In the genomic region with DNA sequence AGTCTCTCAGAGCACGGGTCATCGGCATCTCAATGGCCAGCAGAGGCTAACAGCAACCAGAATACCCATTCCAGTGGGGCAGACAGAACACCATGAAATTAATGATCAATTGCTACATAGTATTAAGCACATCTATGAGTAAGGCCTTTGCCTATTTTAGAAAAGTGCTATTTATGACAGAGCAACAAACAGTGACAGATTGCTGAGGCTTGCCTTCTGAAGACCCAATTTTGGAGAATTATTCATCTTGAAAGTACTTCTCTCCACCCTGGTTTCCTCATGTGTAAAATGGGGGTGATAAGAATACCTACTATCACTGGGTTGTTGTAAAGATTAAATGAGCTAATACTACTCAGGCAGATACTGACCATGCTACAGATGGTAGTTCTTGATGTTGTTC, we compare ENCODE assay signal across 17 cellular contexts.
DNase-seq lines count a peak whose midpoint lies in the region; ATAC-seq lines count a peak whose summit lies in the region.
"Had no signal": no experiment of that assay in that cellular context is flagged by ENCODE, and none has a peak within 500 bp of the region (broad histone marks: within the 10 kb centered on the region; RNA-seq: fewer than 3 reads in every experiment).

No MANE protein-coding gene starts in this region.

- no peak overlapping the region for H3K4me3 ChIP-seq in BLaER1 treated with 17β-estradiol and CSF1 and Interleukin-3, amounts not matched to agents 10 nM and 100 nM
- H3K4me3 ChIP-seq in aorta (ENCODE audit: low read length in 2 of 2) = no peak overlapping the region
- H3K4me3 ChIP-seq: GM23338, uterus had no signal

- H3K27ac ChIP-seq in BLaER1 treated with 17β-estradiol and CSF1 and Interleukin-3, amounts not matched to agents 10 nM and 100 nM = no peak overlapping the region
- H3K27ac ChIP-seq in aorta (ENCODE audit: low read depth in 1 of 2, low read length in 2 of 2) = no peak overlapping the region
- H3K27ac ChIP-seq: uterus had no signal

- H4K20me1 ChIP-seq in BLaER1 treated with 17β-estradiol and CSF1 and Interleukin-3, amounts not matched to agents 10 nM and 100 nM = no peaks in the 10 kb centered on the region

- peaks cover 14 to 75% (median 45%) of the 10 kb centered on the region in 10 experiments; a peak in 19 of 20 replicates for H3K4me1 ChIP-seq in BLaER1 treated with 17β-estradiol and CSF1 and Interleukin-3, amounts not matched to agents 10 nM and 100 nM
- H3K4me1 ChIP-seq in aorta (ENCODE audit: control insufficient read depth in 1 of 2, insufficient read depth in 2 of 2, low read length in 2 of 2) = no peaks in the 10 kb centered on the region
- H3K4me1 ChIP-seq: uterus had no signal

- H3K9me3 ChIP-seq in BLaER1 treated with 17β-estradiol and CSF1 and Interleukin-3, amounts not matched to agents 10 nM and 100 nM (replicated peaks in 1 of 11) = peaks cover 0 to 24% (median 12%) of the 10 kb centered on the region in 11 experiments; a peak in 14 of 22 replicates
- no peaks in the 10 kb centered on the region for H3K9me3 ChIP-seq in aorta (ENCODE audit: control insufficient read depth, low read length)
- H3K9me3 ChIP-seq: uterus had no signal

- intact Hi-C loops in aorta (cut with DNase I) = no loop called here

- no peak for DNase-seq in aorta
- DNase-seq in mucosa of gallbladder (ENCODE audit: low spot score) = no peak
- DNase-seq in activated CD4-positive, alpha-beta T cell treated with anti-CD3 and anti-CD28 coated beads, Interleukin-2, amount 50 U/mL, for 48 hours = no peak
- DNase-seq in NCI-H524 (lab: John Stamatoyannopoulos, UW) = no peak
- DNase-seq: activated effector memory CD4-positive, alpha-beta T cell treated with Interleukin-2 at 50 U/mL for 16 hours; DMS53; effector memory CD4-positive, alpha-beta T cell; NCI-H1694; NCI-H446; SIG-M5; T-helper 2 cell; uterus had no signal

- H3K27me3 ChIP-seq in BLaER1 treated with 17β-estradiol and CSF1 and Interleukin-3, amounts not matched to agents 10 nM and 100 nM = no peaks in the 10 kb centered on the region
- no peaks in the 10 kb centered on the region for H3K27me3 ChIP-seq in aorta (ENCODE audit: control insufficient read depth in 1 of 2, insufficient read depth in 2 of 2, low read length in 1 of 2)
- H3K27me3 ChIP-seq: uterus had no signal

- H3K4me2 ChIP-seq in BLaER1 treated with 17β-estradiol and CSF1 and Interleukin-3, amounts not matched to agents 10 nM and 100 nM = peak overlapping the region in 6 of 11 experiments; percentile 1 to 26 (median 8); a peak in 2 of 22 replicates
- H3K4me2 ChIP-seq: GM23338 had no signal

- 0 out of 22 replicates have a peak, but pooled peaks cover 0 to 10% (median 0%) of the 10 kb centered on the region in 11 experiments for H3K36me3 ChIP-seq in BLaER1 treated with 17β-estradiol and CSF1 and Interleukin-3, amounts not matched to agents 10 nM and 100 nM
- H3K36me3 ChIP-seq in aorta (ENCODE audit: control insufficient read depth in 1 of 2, insufficient read depth in 2 of 2, low read length in 1 of 2) = no peaks in the 10 kb centered on the region
- H3K36me3 ChIP-seq: uterus had no signal

- ATAC-seq in GM19023 (IDR thresholded peaks at IDR 0.05; ENCODE audit: unreplicated experiment) (peak; percentile 49), GM21825 (IDR thresholded peaks at IDR 0.05; ENCODE audit: unreplicated experiment) (peak; percentile 48), HG03342 (IDR thresholded peaks at IDR 0.05; ENCODE audit: unreplicated experiment) (peak; percentile 61), aorta (ENCODE audit: low FRiP score) (no peak)
- ATAC-seq: GM23338 had no signal

- WGBS in aorta, 2 donors = 90 to 93% methylated on average over 2 of the region's 2 CpGs

- H3K9ac ChIP-seq in BLaER1 treated with 17β-estradiol and CSF1 and Interleukin-3, amounts not matched to agents 10 nM and 100 nM = no peak overlapping the region
